ENCODE assay signal across 36 cellular contexts in genomic region chr2:195150819-195151218, GRCh38.
"Had no signal": no experiment of that assay in that cellular context is flagged by ENCODE, and none has a peak within 500 bp of the region (broad histone marks: within the 10 kb centered on the region; RNA-seq: fewer than 3 reads in every experiment).

No MANE protein-coding gene starts in this region.

- H3K4me3 Mint-ChIP-seq: activated B cell treated with CpG ODN at 0.5 μM for 24 hours; activated CD4-positive, alpha-beta memory T cell treated with anti-CD3 and anti-CD28 coated beads, Interleukin-2, amount 10 ng/mL, durations not matched to agents 7 days and 5 days; activated CD4-positive, alpha-beta T cell treated with anti-CD3 and anti-CD28 coated beads, Interleukin-2, amount 10 ng/mL, durations not matched to agents 24 days and 14 days; activated CD8-positive, alpha-beta memory T cell treated with anti-CD3 and anti-CD28 coated beads, Interleukin-2, amount 10 ng/mL, durations not matched to agents 7 days and 5 days; activated CD8-positive, alpha-beta T cell treated with anti-CD3 and anti-CD28 coated beads, Interleukin-2, amount 10 ng/mL, durations not matched to agents 7 days and 5 days; activated naive CD4-positive, alpha-beta T cell treated with anti-CD3 and anti-CD28 coated beads, Interleukin-2, amount 10 ng/mL, durations not matched to agents 7 days and 5 days; activated naive CD4-positive, alpha-beta T cell treated with anti-CD3 and anti-CD28 coated beads, Interleukin-2, amount 50 U/mL, for 24 hours; activated naive CD8-positive, alpha-beta T cell; activated naive CD8-positive, alpha-beta T cell treated with anti-CD3 and anti-CD28 coated beads, Interleukin-2, amount 10 ng/mL, durations not matched to agents 7 days and 5 days; activated naive CD8-positive, alpha-beta T cell treated with anti-CD3 and anti-CD28 coated beads, Interleukin-2, amount 50 U/mL, for 24 hours; activated T-cell treated with anti-CD3 and anti-CD28 coated beads, Interleukin-2, amount 50 U/mL, for 24 hours; brain; central memory CD8-positive, alpha-beta T cell; T-helper 1 cell treated with Interleukin-12 subunit alpha and Interleukin-12 subunit beta and Interleukin-4 antibody, amounts not matched to agents 30 μg/mL and 1 μg/mL, for 36 hours; T-helper 2 cell treated with Interferon-gamma antibody and Interleukin-4, amounts not matched to agents 5 μg/mL and 100 μg/mL, for 36 hours had no signal

- H3K27ac Mint-ChIP-seq: activated B cell treated with CpG ODN at 0.5 μM for 24 hours; activated CD4-positive, alpha-beta memory T cell treated with anti-CD3 and anti-CD28 coated beads, Interleukin-2, amount 10 ng/mL, durations not matched to agents 7 days and 5 days; activated CD4-positive, alpha-beta T cell treated with anti-CD3 and anti-CD28 coated beads, Interleukin-2, amount 10 ng/mL, durations not matched to agents 24 days and 14 days; activated CD8-positive, alpha-beta memory T cell treated with anti-CD3 and anti-CD28 coated beads, Interleukin-2, amount 10 ng/mL, durations not matched to agents 7 days and 5 days; activated CD8-positive, alpha-beta T cell treated with anti-CD3 and anti-CD28 coated beads, Interleukin-2, amount 10 ng/mL, durations not matched to agents 7 days and 5 days; activated naive CD4-positive, alpha-beta T cell treated with anti-CD3 and anti-CD28 coated beads, Interleukin-2, amount 10 ng/mL, durations not matched to agents 7 days and 5 days; activated naive CD4-positive, alpha-beta T cell treated with anti-CD3 and anti-CD28 coated beads, Interleukin-2, amount 50 U/mL, for 24 hours; activated naive CD8-positive, alpha-beta T cell; activated naive CD8-positive, alpha-beta T cell treated with anti-CD3 and anti-CD28 coated beads, Interleukin-2, amount 10 ng/mL, durations not matched to agents 7 days and 5 days; activated naive CD8-positive, alpha-beta T cell treated with anti-CD3 and anti-CD28 coated beads, Interleukin-2, amount 50 U/mL, for 24 hours; activated T-cell treated with anti-CD3 and anti-CD28 coated beads, Interleukin-2, amount 50 U/mL, for 24 hours; activated T-helper 2 cell treated with anti-CD3 and anti-CD28 coated beads, Interferon-gamma antibody, Interleukin-2, Interleukin-4, amounts not matched to agents 10 μg/mL and 5 μg/mL and 100 μg/mL, durations not matched to agents 14 hours and 24 hours and 36 hours; brain; T-helper 1 cell treated with Interleukin-12 subunit alpha and Interleukin-12 subunit beta and Interleukin-4 antibody, amounts not matched to agents 30 μg/mL and 1 μg/mL, for 36 hours; T-helper 2 cell treated with Interferon-gamma antibody and Interleukin-4, amounts not matched to agents 5 μg/mL and 100 μg/mL, for 36 hours had no signal

- H3K4me3 ChIP-seq: ascending aorta, cardiac muscle cell had no signal

- H3K4me1 ChIP-seq: ascending aorta had no signal

- H3K9me3 Mint-ChIP-seq: activated B cell treated with CpG ODN at 0.5 μM for 24 hours; activated CD4-positive, alpha-beta memory T cell treated with anti-CD3 and anti-CD28 coated beads, Interleukin-2, amount 10 ng/mL, durations not matched to agents 7 days and 5 days; activated CD4-positive, alpha-beta T cell treated with anti-CD3 and anti-CD28 coated beads, Interleukin-2, amount 10 ng/mL, durations not matched to agents 24 days and 14 days; activated naive CD4-positive, alpha-beta T cell treated with anti-CD3 and anti-CD28 coated beads, Interleukin-2, amount 10 ng/mL, durations not matched to agents 7 days and 5 days; activated naive CD4-positive, alpha-beta T cell treated with anti-CD3 and anti-CD28 coated beads, Interleukin-2, amount 50 U/mL, for 24 hours; activated naive CD8-positive, alpha-beta T cell treated with anti-CD3 and anti-CD28 coated beads, Interleukin-2, amount 10 ng/mL, durations not matched to agents 7 days and 5 days; activated naive CD8-positive, alpha-beta T cell treated with anti-CD3 and anti-CD28 coated beads, Interleukin-2, amount 50 U/mL, for 24 hours; activated T-cell treated with anti-CD3 and anti-CD28 coated beads, Interleukin-2, amount 50 U/mL, for 24 hours; activated T-helper 2 cell treated with anti-CD3 and anti-CD28 coated beads, Interferon-gamma antibody, Interleukin-2, Interleukin-4, amounts not matched to agents 10 μg/mL and 5 μg/mL and 100 μg/mL, durations not matched to agents 14 hours and 24 hours and 36 hours; brain; central memory CD8-positive, alpha-beta T cell; T-helper 1 cell treated with Interleukin-12 subunit alpha and Interleukin-12 subunit beta and Interleukin-4 antibody, amounts not matched to agents 30 μg/mL and 1 μg/mL, for 36 hours; T-helper 2 cell treated with Interferon-gamma antibody and Interleukin-4, amounts not matched to agents 5 μg/mL and 100 μg/mL, for 36 hours had no signal

- H3K9me3 ChIP-seq: ascending aorta had no signal

- H3K4me1 Mint-ChIP-seq: activated B cell treated with CpG ODN at 0.5 μM for 24 hours; activated CD4-positive, alpha-beta memory T cell treated with anti-CD3 and anti-CD28 coated beads, Interleukin-2, amount 10 ng/mL, durations not matched to agents 7 days and 5 days; activated CD4-positive, alpha-beta T cell treated with anti-CD3 and anti-CD28 coated beads, Interleukin-2, amount 10 ng/mL, durations not matched to agents 24 days and 14 days; activated CD8-positive, alpha-beta memory T cell treated with anti-CD3 and anti-CD28 coated beads, Interleukin-2, amount 10 ng/mL, durations not matched to agents 7 days and 5 days; activated naive CD4-positive, alpha-beta T cell treated with anti-CD3 and anti-CD28 coated beads, Interleukin-2, amount 10 ng/mL, durations not matched to agents 7 days and 5 days; activated naive CD4-positive, alpha-beta T cell treated with anti-CD3 and anti-CD28 coated beads, Interleukin-2, amount 50 U/mL, for 24 hours; activated naive CD8-positive, alpha-beta T cell treated with anti-CD3 and anti-CD28 coated beads, Interleukin-2, amount 10 ng/mL, durations not matched to agents 7 days and 5 days; activated naive CD8-positive, alpha-beta T cell treated with anti-CD3 and anti-CD28 coated beads, Interleukin-2, amount 50 U/mL, for 24 hours; central memory CD8-positive, alpha-beta T cell had no signal

- H3K27me3 ChIP-seq: ascending aorta had no signal

- H3K36me3 Mint-ChIP-seq: activated CD8-positive, alpha-beta memory T cell treated with anti-CD3 and anti-CD28 coated beads, Interleukin-2, amount 10 ng/mL, durations not matched to agents 7 days and 5 days; activated naive CD4-positive, alpha-beta T cell treated with anti-CD3 and anti-CD28 coated beads, Interleukin-2, amount 10 ng/mL, durations not matched to agents 7 days and 5 days; activated naive CD4-positive, alpha-beta T cell treated with anti-CD3 and anti-CD28 coated beads, Interleukin-2, amount 50 U/mL, for 24 hours; activated naive CD8-positive, alpha-beta T cell; activated naive CD8-positive, alpha-beta T cell treated with anti-CD3 and anti-CD28 coated beads, Interleukin-2, amount 10 ng/mL, durations not matched to agents 7 days and 5 days; brain had no signal

- H3K36me3 ChIP-seq: ascending aorta, cardiac muscle cell had no signal

- DNase-seq: activated B cell treated with CpG ODN at 0.5 μM for 24 hours; activated CD4-positive, alpha-beta memory T cell treated with anti-CD3 and anti-CD28 coated beads, Interleukin-2, amount 10 ng/mL, durations not matched to agents 7 days and 5 days; activated CD4-positive, alpha-beta T cell treated with anti-CD3 and anti-CD28 coated beads for 4 hours; activated CD4-positive, alpha-beta T cell treated with anti-CD3 and anti-CD28 coated beads, Interleukin-2, amount 10 ng/mL, durations not matched to agents 24 days and 14 days; activated CD4-positive, alpha-beta T cell treated with anti-CD3 and anti-CD28 coated beads, Interleukin-2, amount 50 U/mL, for 1 hour; activated CD4-positive, alpha-beta T cell treated with anti-CD3 and anti-CD28 coated beads, Interleukin-2, amount 50 U/mL, for 4 hours; activated CD4-positive, CD25-positive, alpha-beta regulatory T cell treated with anti-CD3 and anti-CD28 coated beads, Interleukin-2, amount 50 U/mL, for 72 hours; activated CD8-positive, alpha-beta memory T cell treated with anti-CD3 and anti-CD28 coated beads for 24 hours; activated CD8-positive, alpha-beta memory T cell treated with anti-CD3 and anti-CD28 coated beads, Interleukin-2, amount 10 ng/mL, durations not matched to agents 7 days and 5 days; activated CD8-positive, alpha-beta memory T cell treated with anti-CD3 and anti-CD28 coated beads, Interleukin-2, amount 50 U/mL, for 48 hours; activated CD8-positive, alpha-beta T cell treated with anti-CD3 and anti-CD28 coated beads, Interleukin-2, amount 10 ng/mL, durations not matched to agents 7 days and 5 days; activated effector memory CD4-positive, alpha-beta T cell treated with Interleukin-2 at 50 U/mL for 16 hours; activated gamma-delta T cell; activated naive CD4-positive, alpha-beta T cell treated with anti-CD3 and anti-CD28 coated beads, Interleukin-2, amount 10 ng/mL, durations not matched to agents 7 days and 5 days; activated naive CD4-positive, alpha-beta T cell treated with Interleukin-2 at 50 U/mL for 16 hours; activated naive CD8-positive, alpha-beta T cell treated with anti-CD3 and anti-CD28 coated beads, Interleukin-2, amount 10 ng/mL, durations not matched to agents 7 days and 5 days; activated naive CD8-positive, alpha-beta T cell treated with anti-CD3 and anti-CD28 coated beads, Interleukin-2, amount 50 U/mL, for 24 hours; activated T-cell treated with anti-CD3 and anti-CD28 coated beads, Interleukin-2, amount 50 U/mL, for 24 hours; activated T-cell treated with anti-CD3 and anti-CD28 coated beads, Interleukin-2, amount 50 U/mL, for 48 hours; amygdala; anterior cingulate cortex; caudate nucleus; SW 1271; T-helper 1 cell; T-helper 2 cell; T-helper 9 cell had no signal

- H3K27ac ChIP-seq: ascending aorta, cardiac muscle cell, VCaP had no signal

- H3K27me3 Mint-ChIP-seq: activated B cell treated with CpG ODN at 0.5 μM for 24 hours; activated CD4-positive, alpha-beta memory T cell treated with anti-CD3 and anti-CD28 coated beads, Interleukin-2, amount 10 ng/mL, durations not matched to agents 7 days and 5 days; activated CD4-positive, alpha-beta T cell treated with anti-CD3 and anti-CD28 coated beads, Interleukin-2, amount 10 ng/mL, durations not matched to agents 24 days and 14 days; activated CD8-positive, alpha-beta memory T cell treated with anti-CD3 and anti-CD28 coated beads, Interleukin-2, amount 10 ng/mL, durations not matched to agents 7 days and 5 days; activated naive CD4-positive, alpha-beta T cell treated with anti-CD3 and anti-CD28 coated beads, Interleukin-2, amount 10 ng/mL, durations not matched to agents 7 days and 5 days; activated naive CD4-positive, alpha-beta T cell treated with anti-CD3 and anti-CD28 coated beads, Interleukin-2, amount 50 U/mL, for 24 hours; activated naive CD8-positive, alpha-beta T cell; activated naive CD8-positive, alpha-beta T cell treated with anti-CD3 and anti-CD28 coated beads, Interleukin-2, amount 10 ng/mL, durations not matched to agents 7 days and 5 days; activated naive CD8-positive, alpha-beta T cell treated with anti-CD3 and anti-CD28 coated beads, Interleukin-2, amount 50 U/mL, for 24 hours; activated T-cell treated with anti-CD3 and anti-CD28 coated beads, Interleukin-2, amount 50 U/mL, for 24 hours; central memory CD8-positive, alpha-beta T cell had no signal
